24 cellular contexts compared by ENCODE assay signal in genomic region chr5:129387944-129388343, GRCh38.
"Had no signal": no experiment of that assay in that cellular context is flagged by ENCODE, and none has a peak within 500 bp of the region (broad histone marks: within the 10 kb centered on the region; RNA-seq: fewer than 3 reads in every experiment).

No MANE protein-coding gene starts in this region.

- ATAC-seq: naive thymus-derived CD8-positive, alpha-beta T cell; natural killer cell treated with Interleukin-12 subunit alpha and Interleukin-12 subunit beta and Interleukin-15 and Interleukin-18, amount 100 ng/mL, for 72 hours; pancreas; right lobe of liver; stimulated activated memory B cell treated with anti-CD40 and anti-IgM and Interleukin-4, amounts not matched to agents 10 μg/mL and 1 μg/mL and 100 μg/mL, for 72 hours; stimulated activated naive CD8-positive, alpha-beta T cell treated with anti-CD3 and anti-CD28 coated beads, Interleukin-15, amount 100 ng/mL, for 72 hours; stimulated activated naive CD8-positive, alpha-beta T cell treated with anti-CD3 and anti-CD28 coated beads, Interleukin-15, Interleukin-2, amounts not matched to agents 100 U/mL and 50 U/mL, for 24 hours; upper lobe of right lung had no signal

- FAIRE-seq: pancreas had no signal

- DNase-seq: naive thymus-derived CD8-positive, alpha-beta T cell; nephron progenitor cell; nucleus accumbens; pancreas; retina; right lobe of liver; sigmoid colon; spleen; stimulated activated CD4-positive, alpha-beta T cell treated with anti-CD3 and anti-CD28 coated beads, Interleukin-12 subunit alpha, Interleukin-12 subunit beta, amount 100 ng/mL, for 4 hours; stimulated activated CD4-positive, alpha-beta T cell treated with anti-CD3 and anti-CD28 coated beads, Interleukin-1b, Interleukin-23, amount 100 ng/mL, for 48 hours; stimulated activated CD4-positive, alpha-beta T cell treated with anti-CD3 and anti-CD28 coated beads, Interleukin-4, amount 100 ng/mL, for 1 hour; stimulated activated CD4-positive, alpha-beta T cell treated with anti-CD3 and anti-CD28 coated beads, Interleukin-4, amount 100 ng/mL, for 4 hours; stimulated activated CD8-positive, alpha-beta memory T cell treated with anti-CD3 and anti-CD28 coated beads, Interleukin-4, amount 100 ng/mL, for 48 hours; stimulated activated naive CD4-positive, alpha-beta T cell; stimulated activated naive CD8-positive, alpha-beta T cell treated with anti-CD3 and anti-CD28 coated beads, Interleukin-15, amount 100 ng/mL, for 72 hours; stimulated activated naive CD8-positive, alpha-beta T cell treated with anti-CD3 and anti-CD28 coated beads, Interleukin-15, Interleukin-2, amounts not matched to agents 100 U/mL and 50 U/mL, for 24 hours; substantia nigra; testis; tibial artery; transverse colon; upper lobe of right lung; uterus had no signal
